4 cellular contexts compared by ENCODE assay signal in the genomic region with DNA sequence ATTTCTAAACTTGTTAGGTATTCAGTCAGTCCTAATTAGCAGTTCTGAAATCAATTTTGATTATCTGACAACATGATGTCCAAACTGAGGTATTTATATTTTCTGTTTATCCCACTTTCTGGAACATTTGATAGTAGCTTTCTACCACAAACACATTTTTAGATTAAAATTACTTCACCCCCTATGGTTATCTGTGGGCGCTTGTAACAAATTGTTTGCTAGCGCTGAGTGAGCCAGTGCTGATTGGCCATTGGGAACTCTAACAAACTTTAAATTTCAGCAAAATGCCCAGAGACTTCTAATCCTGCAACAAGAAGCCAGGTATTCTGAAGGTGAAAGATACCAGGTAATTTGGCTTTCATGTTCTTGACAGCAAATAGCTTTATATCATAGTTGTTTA. TPM values are rescaled to one million over a fixed set of nuclear protein-coding genes. Genes with fewer than 3 reads are reported as not detected.
"Had no signal": no experiment of that assay in that cellular context is flagged by ENCODE, and none has a peak within 500 bp of the region (broad histone marks: within the 10 kb centered on the region; RNA-seq: fewer than 3 reads in every experiment).

A gene with protein sequence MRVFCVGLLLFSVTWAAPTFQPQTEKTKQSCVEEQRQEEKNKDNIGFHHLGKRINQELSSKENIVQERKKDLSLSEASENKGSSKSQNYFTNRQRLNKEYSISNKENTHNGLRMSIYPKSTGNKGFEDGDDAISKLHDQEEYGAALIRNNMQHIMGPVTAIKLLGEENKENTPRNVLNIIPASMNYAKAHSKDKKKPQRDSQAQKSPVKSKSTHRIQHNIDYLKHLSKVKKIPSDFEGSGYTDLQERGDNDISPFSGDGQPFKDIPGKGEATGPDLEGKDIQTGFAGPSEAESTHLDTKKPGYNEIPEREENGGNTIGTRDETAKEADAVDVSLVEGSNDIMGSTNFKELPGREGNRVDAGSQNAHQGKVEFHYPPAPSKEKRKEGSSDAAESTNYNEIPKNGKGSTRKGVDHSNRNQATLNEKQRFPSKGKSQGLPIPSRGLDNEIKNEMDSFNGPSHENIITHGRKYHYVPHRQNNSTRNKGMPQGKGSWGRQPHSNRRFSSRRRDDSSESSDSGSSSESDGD (plus strand): TSS at position 301 of the 400 bp plus-strand sequence. CDS start 1,746 bp downstream, outside the sequence.

- DNase-seq: GDM1, GF-D8 had no signal

- H3K4me3 ChIP-seq: GM12878 had no signal

RNA-seq across cellular contexts. Expression of the gene that starts here (rescaled TPM):
- total RNA-seq: G401, GM12878 had no signal
- polyA plus RNA-seq: GM12878 had no signal
